In genomic region chr9:16885896-16886295, GRCh38 we compare ENCODE assay signal across 25 cellular contexts. TPM values are rescaled to one million over a fixed set of nuclear protein-coding genes. Genes with fewer than 3 reads are reported as not detected.
"Had no signal": no experiment of that assay in that cellular context is flagged by ENCODE, and none has a peak within 500 bp of the region (broad histone marks: within the 10 kb centered on the region; RNA-seq: fewer than 3 reads in every experiment).

No MANE protein-coding gene starts in this region.

- H3K4me1 Mint-ChIP-seq: activated naive CD4-positive, alpha-beta T cell treated with anti-CD3 and anti-CD28 coated beads, Interleukin-2, amount 50 U/mL, for 24 hours had no signal

- H3K27ac ChIP-seq: body of pancreas, Peyer's patch, RWPE1, SJSA1 had no signal

- H3K4me1 ChIP-seq: body of pancreas, Peyer's patch had no signal

- H3K27me3 Mint-ChIP-seq: activated naive CD4-positive, alpha-beta T cell treated with anti-CD3 and anti-CD28 coated beads, Interleukin-2, amount 50 U/mL, for 24 hours had no signal

- H3K4me3 ChIP-seq: body of pancreas, Peyer's patch, SJSA1 had no signal

- H3K4me3 Mint-ChIP-seq: activated CD8-positive, alpha-beta T cell treated with anti-CD3 and anti-CD28 coated beads, Interleukin-2, amount 10 ng/mL, durations not matched to agents 7 days and 5 days; activated naive CD4-positive, alpha-beta T cell treated with anti-CD3 and anti-CD28 coated beads, Interleukin-2, amount 50 U/mL, for 24 hours; T-helper 1 cell treated with Interleukin-12 subunit alpha and Interleukin-12 subunit beta and Interleukin-4 antibody, amounts not matched to agents 30 μg/mL and 1 μg/mL, for 36 hours; WTC11 had no signal

- ATAC-seq: activated CD8-positive, alpha-beta T cell treated with anti-CD3 and anti-CD28 coated beads, Interleukin-2, amount 10 ng/mL, durations not matched to agents 7 days and 5 days; body of pancreas; WTC11 had no signal

- DNase-seq: activated CD4-positive, alpha-beta T cell treated with anti-CD3 and anti-CD28 coated beads for 48 hours; activated CD4-positive, alpha-beta T cell treated with anti-CD3 and anti-CD28 coated beads, Interleukin-2, amount 50 U/mL, for 4 hours; activated CD4-positive, CD25-positive, alpha-beta regulatory T cell treated with anti-CD3 and anti-CD28 coated beads, Interleukin-2, amount 50 U/mL, for 72 hours; activated CD8-positive, alpha-beta memory T cell treated with anti-CD3 and anti-CD28 coated beads, Interleukin-2, amount 50 U/mL, for 48 hours; activated CD8-positive, alpha-beta T cell treated with anti-CD3 and anti-CD28 coated beads, Interleukin-2, amount 10 ng/mL, durations not matched to agents 7 days and 5 days; activated T-cell treated with anti-CD3 and anti-CD28 coated beads, Interleukin-2, amount 50 U/mL, for 1 hour; aorta; body of pancreas; central memory CD4-positive, alpha-beta T cell; Kasumi-1; KBM-7; NCI-H1092; NCI-H1930; NCI-H2171; NCI-H345; NCI-H510A; NCI-H82; NK-92 treated with Interleukin-12 subunit alpha and Interleukin-12 subunit beta, amount 100 ng/mL, for 24 hours; Peyer's patch; Right ventricle myocardium superior had no signal

- H3K36me3 ChIP-seq: Peyer's patch, SJSA1 had no signal

- H3K27ac Mint-ChIP-seq: activated CD8-positive, alpha-beta T cell treated with anti-CD3 and anti-CD28 coated beads, Interleukin-2, amount 10 ng/mL, durations not matched to agents 7 days and 5 days; activated naive CD4-positive, alpha-beta T cell treated with anti-CD3 and anti-CD28 coated beads, Interleukin-2, amount 50 U/mL, for 24 hours; T-helper 1 cell treated with Interleukin-12 subunit alpha and Interleukin-12 subunit beta and Interleukin-4 antibody, amounts not matched to agents 30 μg/mL and 1 μg/mL, for 36 hours; WTC11 had no signal

- H3K36me3 Mint-ChIP-seq: activated naive CD4-positive, alpha-beta T cell treated with anti-CD3 and anti-CD28 coated beads, Interleukin-2, amount 50 U/mL, for 24 hours had no signal

- H3K27me3 ChIP-seq: body of pancreas, Peyer's patch, SJSA1 had no signal

- H3K9me3 ChIP-seq: body of pancreas, Peyer's patch, SJSA1 had no signal

RNA-seq across cellular contexts. Expression of gene BNC2, which starts 15.4 kb away (rescaled TPM):
- total RNA-seq: activated CD8-positive, alpha-beta T cell treated with anti-CD3 and anti-CD28 coated beads, Interleukin-2, amount 10 ng/mL, durations not matched to agents 7 days and 5 days had no signal
